28 cellular contexts compared by ENCODE assay signal in the genomic region with DNA sequence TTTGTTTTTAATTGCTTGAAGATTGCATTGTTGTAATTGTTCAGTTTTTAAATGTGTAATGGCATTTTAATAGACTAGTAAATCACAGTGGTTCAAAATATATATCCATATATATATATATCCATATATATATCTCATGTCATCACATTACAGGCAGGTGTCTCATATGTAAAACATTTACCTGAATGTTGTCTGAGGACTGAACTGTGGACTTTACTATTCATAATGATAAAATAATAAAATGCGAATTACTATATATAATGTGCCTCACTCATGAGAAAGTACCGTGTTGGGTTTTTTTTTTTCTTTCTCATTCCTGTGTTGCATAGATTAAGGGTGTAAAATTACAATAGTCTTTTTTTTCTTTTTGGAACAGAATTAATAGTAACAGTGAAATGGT.
"Had no signal": no experiment of that assay in that cellular context is flagged by ENCODE, and none has a peak within 500 bp of the region (broad histone marks: within the 10 kb centered on the region; RNA-seq: fewer than 3 reads in every experiment).

No MANE protein-coding gene starts in this region.

- H3K4me3 ChIP-seq: ascending aorta, cardiac muscle cell had no signal

- H3K9me3 ChIP-seq: ascending aorta had no signal

- H3K27me3 ChIP-seq: ascending aorta, cardiac muscle cell had no signal

- DNase-seq: activated B cell treated with CpG ODN at 0.5 μM for 24 hours; activated CD4-positive, alpha-beta T cell treated with anti-CD3 and anti-CD28 coated beads for 4 hours; activated CD4-positive, alpha-beta T cell treated with anti-CD3 and anti-CD28 coated beads, Interleukin-2, amount 50 U/mL, for 1 hour; activated CD4-positive, CD25-positive, alpha-beta regulatory T cell treated with anti-CD3 and anti-CD28 coated beads, Interleukin-2, amount 50 U/mL, for 72 hours; activated gamma-delta T cell; activated naive CD4-positive, alpha-beta T cell treated with Interleukin-2 at 50 U/mL for 16 hours; activated naive CD8-positive, alpha-beta T cell treated with anti-CD3 and anti-CD28 coated beads, Interleukin-2, amount 10 ng/mL, durations not matched to agents 7 days and 5 days; activated T-cell treated with anti-CD3 and anti-CD28 coated beads, Interleukin-2, amount 50 U/mL, for 24 hours; amygdala; KBM-7; NCI-H1092 treated with DMSO at 0.1 percent for 48 hours; NCI-H1417; NCI-H187 treated with DMSO at 0.1 percent for 48 hours; NCI-H2081; NCI-H2171 treated with DMSO at 0.1 percent for 48 hours; NCI-H2227 treated with DMSO at 0.1 percent for 48 hours; NCI-H446; NCI-H510A treated with DMSO at 0.1 percent for 48 hours; NCI-H69; RPMI8226; SW 1271; T-helper 1 cell; T-helper 2 cell; T-helper 9 cell had no signal

- H3K4me1 ChIP-seq: ascending aorta had no signal

- H3K36me3 ChIP-seq: ascending aorta, cardiac muscle cell had no signal

- ATAC-seq: Panc1 had no signal

- H3K27ac ChIP-seq: ascending aorta, cardiac muscle cell, VCaP had no signal
